Comparison of ENCODE assay signal across 1 cellular context in the genomic region with DNA sequence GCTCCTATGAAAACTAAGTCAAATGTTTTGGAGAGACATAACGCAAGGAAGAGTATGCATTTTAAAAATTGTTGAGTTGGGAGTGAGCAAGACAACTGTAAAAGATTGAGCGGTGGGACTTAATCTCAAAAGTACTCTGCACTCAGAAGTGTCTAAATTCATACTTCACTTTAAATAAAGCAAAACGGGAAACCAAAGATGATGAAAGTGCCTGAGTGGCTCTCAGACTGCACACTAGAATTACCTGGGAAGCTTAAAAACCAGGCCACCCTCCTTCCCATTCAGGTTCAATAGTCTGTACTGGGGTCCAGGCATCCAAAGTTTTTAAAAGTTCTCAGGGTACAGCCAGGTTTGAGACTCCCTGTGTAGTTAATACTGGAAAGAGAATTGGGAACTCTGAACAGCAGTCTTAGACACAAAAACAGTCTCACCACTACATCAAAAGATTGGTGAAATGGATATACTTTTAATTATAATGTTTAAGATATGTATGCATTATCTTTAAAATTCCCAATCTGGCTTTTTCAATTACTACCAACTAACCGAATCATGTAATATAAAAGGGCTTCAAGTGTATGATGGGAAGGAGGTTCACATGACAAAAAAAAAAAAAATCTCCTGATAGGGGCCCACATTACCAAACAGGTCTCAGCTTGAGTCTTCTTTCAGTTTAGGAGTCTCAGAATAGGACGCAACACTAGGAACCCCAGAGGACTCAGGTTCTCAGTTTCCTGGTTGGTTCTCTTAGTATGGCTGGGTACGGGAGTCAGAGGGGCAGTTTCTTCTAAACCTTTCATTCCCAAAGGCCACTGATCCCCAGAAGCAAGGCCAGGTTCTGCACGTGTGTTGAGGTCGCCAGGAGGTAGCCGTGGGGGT.
A peak's percentile ranks its signal among the peaks of the same experiment; 100 is the strongest.
TF ChIP-seq lines count a peak whose summit lies in the region.

No MANE protein-coding gene starts in this region.

TF ChIP-seq in GM12878, 131 proteins besides CTCF, POLR2A, EP300 and RAD21:
- TF ChIP-seq, protein P1, sequence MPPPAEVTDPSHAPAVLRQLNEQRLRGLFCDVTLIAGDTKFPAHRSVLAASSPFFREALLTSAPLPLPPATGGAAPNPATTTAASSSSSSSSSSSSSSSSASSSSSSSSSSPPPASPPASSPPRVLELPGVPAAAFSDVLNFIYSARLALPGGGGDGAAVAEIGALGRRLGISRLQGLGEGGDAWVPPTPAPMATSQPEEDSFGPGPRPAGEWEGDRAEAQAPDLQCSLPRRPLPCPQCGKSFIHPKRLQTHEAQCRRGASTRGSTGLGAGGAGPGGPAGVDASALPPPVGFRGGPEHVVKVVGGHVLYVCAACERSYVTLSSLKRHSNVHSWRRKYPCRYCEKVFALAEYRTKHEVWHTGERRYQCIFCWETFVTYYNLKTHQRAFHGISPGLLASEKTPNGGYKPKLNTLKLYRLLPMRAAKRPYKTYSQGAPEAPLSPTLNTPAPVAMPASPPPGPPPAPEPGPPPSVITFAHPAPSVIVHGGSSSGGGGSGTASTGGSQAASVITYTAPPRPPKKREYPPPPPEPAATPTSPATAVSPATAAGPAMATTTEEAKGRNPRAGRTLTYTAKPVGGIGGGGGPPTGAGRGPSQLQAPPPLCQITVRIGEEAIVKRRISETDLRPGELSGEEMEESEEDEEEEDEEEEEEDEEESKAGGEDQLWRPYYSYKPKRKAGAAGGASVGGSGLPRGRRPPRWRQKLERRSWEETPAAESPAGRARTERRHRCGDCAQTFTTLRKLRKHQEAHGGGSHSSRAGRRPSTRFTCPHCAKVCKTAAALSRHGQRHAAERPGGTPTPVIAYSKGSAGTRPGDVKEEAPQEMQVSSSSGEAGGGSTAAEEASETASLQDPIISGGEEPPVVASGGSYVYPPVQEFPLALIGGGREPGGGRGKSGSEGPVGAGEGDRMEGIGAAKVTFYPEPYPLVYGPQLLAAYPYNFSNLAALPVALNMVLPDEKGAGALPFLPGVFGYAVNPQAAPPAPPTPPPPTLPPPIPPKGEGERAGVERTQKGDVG (CRISPR knock-in tag; IDR thresholded peaks at IDR 0.05): no peak
- TF ChIP-seq BHLHE40 (IDR thresholded peaks at IDR 0.05; ENCODE audit: borderline replicate concordance in 1 of 2, low read depth in 2 of 2, low read length in 1 of 2): peak; percentile 65 to 68
- no peak for TF ChIP-seq ZBED1 (IDR thresholded peaks at IDR 0.05; ENCODE audit: borderline replicate concordance)
- no peak for TF ChIP-seq SP1 (IDR thresholded peaks at IDR 0.05; ENCODE audit: low read depth, low read length)
- TF ChIP-seq POLR2AphosphoS5 (IDR thresholded peaks at IDR 0.05; ENCODE audit: low read length): peak; percentile 59; the same call in 1 of the 2 replicates
- no peak for TF ChIP-seq POLR2AphosphoS2 (IDR thresholded peaks at IDR 0.05; ENCODE audit: low read depth, low read length)
- TF ChIP-seq NBN (IDR thresholded peaks at IDR 0.05): no peak
- TF ChIP-seq CREB1 (IDR thresholded peaks at IDR 0.05; ENCODE audit: low read depth): 0 out of 2 replicates have a peak, but pooled peaks have one; percentile 9
- peak; percentile 79 for TF ChIP-seq ZNF384 (IDR thresholded peaks at IDR 0.05; ENCODE audit: borderline replicate concordance, low read depth, low read length)
- TF ChIP-seq, protein P2, sequence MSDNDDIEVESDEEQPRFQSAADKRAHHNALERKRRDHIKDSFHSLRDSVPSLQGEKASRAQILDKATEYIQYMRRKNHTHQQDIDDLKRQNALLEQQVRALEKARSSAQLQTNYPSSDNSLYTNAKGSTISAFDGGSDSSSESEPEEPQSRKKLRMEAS (IDR thresholded peaks at IDR 0.05; ENCODE audit: low read depth, low read length): no peak
- peak; percentile 51; the same call in 1 of the 2 replicates for TF ChIP-seq RAD51 (IDR thresholded peaks at IDR 0.05)
- TF ChIP-seq TAF1 (IDR thresholded peaks at IDR 0.05; ENCODE audit: borderline replicate concordance, low read depth, low read length): 0 out of 2 replicates have a peak, but pooled peaks have one; percentile 36
- TF ChIP-seq, protein P3, sequence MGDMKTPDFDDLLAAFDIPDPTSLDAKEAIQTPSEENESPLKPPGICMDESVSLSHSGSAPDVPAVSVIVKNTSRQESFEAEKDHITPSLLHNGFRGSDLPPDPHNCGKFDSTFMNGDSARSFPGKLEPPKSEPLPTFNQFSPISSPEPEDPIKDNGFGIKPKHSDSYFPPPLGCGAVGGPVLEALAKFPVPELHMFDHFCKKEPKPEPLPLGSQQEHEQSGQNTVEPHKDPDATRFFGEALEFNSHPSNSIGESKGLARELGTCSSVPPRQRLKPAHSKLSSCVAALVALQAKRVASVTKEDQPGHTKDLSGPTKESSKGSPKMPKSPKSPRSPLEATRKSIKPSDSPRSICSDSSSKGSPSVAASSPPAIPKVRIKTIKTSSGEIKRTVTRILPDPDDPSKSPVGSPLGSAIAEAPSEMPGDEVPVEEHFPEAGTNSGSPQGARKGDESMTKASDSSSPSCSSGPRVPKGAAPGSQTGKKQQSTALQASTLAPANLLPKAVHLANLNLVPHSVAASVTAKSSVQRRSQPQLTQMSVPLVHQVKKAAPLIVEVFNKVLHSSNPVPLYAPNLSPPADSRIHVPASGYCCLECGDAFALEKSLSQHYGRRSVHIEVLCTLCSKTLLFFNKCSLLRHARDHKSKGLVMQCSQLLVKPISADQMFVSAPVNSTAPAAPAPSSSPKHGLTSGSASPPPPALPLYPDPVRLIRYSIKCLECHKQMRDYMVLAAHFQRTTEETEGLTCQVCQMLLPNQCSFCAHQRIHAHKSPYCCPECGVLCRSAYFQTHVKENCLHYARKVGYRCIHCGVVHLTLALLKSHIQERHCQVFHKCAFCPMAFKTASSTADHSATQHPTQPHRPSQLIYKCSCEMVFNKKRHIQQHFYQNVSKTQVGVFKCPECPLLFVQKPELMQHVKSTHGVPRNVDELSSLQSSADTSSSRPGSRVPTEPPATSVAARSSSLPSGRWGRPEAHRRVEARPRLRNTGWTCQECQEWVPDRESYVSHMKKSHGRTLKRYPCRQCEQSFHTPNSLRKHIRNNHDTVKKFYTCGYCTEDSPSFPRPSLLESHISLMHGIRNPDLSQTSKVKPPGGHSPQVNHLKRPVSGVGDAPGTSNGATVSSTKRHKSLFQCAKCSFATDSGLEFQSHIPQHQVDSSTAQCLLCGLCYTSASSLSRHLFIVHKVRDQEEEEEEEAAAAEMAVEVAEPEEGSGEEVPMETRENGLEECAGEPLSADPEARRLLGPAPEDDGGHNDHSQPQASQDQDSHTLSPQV (IDR thresholded peaks at IDR 0.05): no peak
- TF ChIP-seq MEF2A (IDR thresholded peaks at IDR 0.05; ENCODE audit: insufficient read depth, low read depth, low read length): no peak
- TF ChIP-seq TARDBP (IDR thresholded peaks at IDR 0.05; ENCODE audit: borderline replicate concordance): no peak
- TF ChIP-seq, protein P4, sequence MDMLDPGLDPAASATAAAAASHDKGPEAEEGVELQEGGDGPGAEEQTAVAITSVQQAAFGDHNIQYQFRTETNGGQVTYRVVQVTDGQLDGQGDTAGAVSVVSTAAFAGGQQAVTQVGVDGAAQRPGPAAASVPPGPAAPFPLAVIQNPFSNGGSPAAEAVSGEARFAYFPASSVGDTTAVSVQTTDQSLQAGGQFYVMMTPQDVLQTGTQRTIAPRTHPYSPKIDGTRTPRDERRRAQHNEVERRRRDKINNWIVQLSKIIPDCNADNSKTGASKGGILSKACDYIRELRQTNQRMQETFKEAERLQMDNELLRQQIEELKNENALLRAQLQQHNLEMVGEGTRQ (IDR thresholded peaks at IDR 0.05; ENCODE audit: borderline replicate concordance, low read depth, low read length): no peak
TF ChIP-seq in GM12878: peak in this region for 6.
